ENCODE assay signal across 8 cellular contexts in genomic region chr3:48716508-48716981, GRCh38. TPM values are rescaled to one million over a fixed set of nuclear protein-coding genes. Genes with fewer than 3 reads are reported as not detected.
A peak's percentile ranks its signal among the peaks of the same experiment; 100 is the strongest.
DNase-seq lines count a peak whose midpoint lies in the region; TF ChIP-seq lines count a peak whose summit lies in the region.

No MANE protein-coding gene starts in this region.

- DNase-seq in COLO668 (lab: John Stamatoyannopoulos, UW; ENCODE audit: unreplicated experiment) (peak; percentile 11), NCI-H2107 treated with DMSO at 0.1 percent for 48 hours (lab: John Stamatoyannopoulos, UW; ENCODE audit: unreplicated experiment) (peak; percentile 22), spleen (peak; percentile 77), GM10248 (ENCODE audit: extremely low spot score) (no peak), GM19238 (ENCODE audit: insufficient read length, low spot score) (no peak), occipital lobe (lab: John Stamatoyannopoulos, UW) (no peak)
- DNase-seq in activated naive CD4-positive, alpha-beta T cell treated with anti-CD3 and anti-CD28 coated beads, Interleukin-2, amount 10 ng/mL, durations not matched to agents 7 days and 5 days = peak; percentile 54

- H3K36me3 Mint-ChIP-seq in activated naive CD4-positive, alpha-beta T cell treated with anti-CD3 and anti-CD28 coated beads, Interleukin-2, amount 10 ng/mL, durations not matched to agents 7 days and 5 days = peaks cover 25% of the 10 kb centered on the region

- CTCF ChIA-PET in activated naive CD4-positive, alpha-beta T cell treated with anti-CD3 and anti-CD28 coated beads, Interleukin-2, amount 10 ng/mL, durations not matched to agents 7 days and 5 days (lab: Charles Lee) = interaction anchor here (1.5 kb wide), 1 partner anchor 30 kb away, joined by 5 read pairs; the partner anchor contains the start of gene NCKIPSD
- CTCF ChIA-PET in GM10248 (lab: Yijun Ruan, JAX) = interaction anchor here (1.0 to 4.4 kb wide), 4 partner anchors 10 to 316 kb away, joined by 3 to 30 read pairs (median 4); no protein-coding TSS in a partner anchor

- 0 to 1% (median 0%) methylated on average over 16 of the region's 16 CpGs for WGBS in spleen, 5 donors

- H3K27ac ChIP-seq in spleen = peak overlapping the region; percentile 76 to 94 (median 92)

- H3K27me3 ChIP-seq in spleen (replicated peaks in 1 of 7) = no peaks in the 10 kb centered on the region

- no peak for TF ChIP-seq POLR2A in spleen (IDR thresholded peaks at IDR 0.05)

- H3K9me3 ChIP-seq in spleen = no peaks in the 10 kb centered on the region

- POLR2A ChIA-PET in GM10248 (lab: Yijun Ruan, JAX) = interaction anchor here (0.6 to 1.9 kb wide), 4 partner anchors 8 to 187 kb away, joined by 3 to 6 read pairs (median 3); no protein-coding TSS in a partner anchor

- TF ChIP-seq CTCF in spleen (IDR thresholded peaks at IDR 0.05 in 8 of 11, conservative IDR thresholded peaks at IDR 0.05 in 3 of 11) (no peak), GM10248 (IDR thresholded peaks at IDR 0.05; ENCODE audit: control extremely low read depth, extremely low read depth, low read depth, missing control alignments) (no peak)

- H3K4me1 ChIP-seq in spleen = peaks cover 25 to 60% (median 48%) of the 10 kb centered on the region in 6 donors

- H3K9me3 Mint-ChIP-seq in activated naive CD4-positive, alpha-beta T cell treated with anti-CD3 and anti-CD28 coated beads, Interleukin-2, amount 10 ng/mL, durations not matched to agents 7 days and 5 days = no peaks in the 10 kb centered on the region

- H3K4me1 Mint-ChIP-seq in activated naive CD4-positive, alpha-beta T cell treated with anti-CD3 and anti-CD28 coated beads, Interleukin-2, amount 10 ng/mL, durations not matched to agents 7 days and 5 days = peaks cover 35% of the 10 kb centered on the region

- peak overlapping the region; percentile 99 for H3K4me3 Mint-ChIP-seq in activated naive CD4-positive, alpha-beta T cell treated with anti-CD3 and anti-CD28 coated beads, Interleukin-2, amount 10 ng/mL, durations not matched to agents 7 days and 5 days

- peaks cover 0 to 37% (median 10%) of the 10 kb centered on the region in 6 donors for H3K36me3 ChIP-seq in spleen

- intact Hi-C loops in spleen (cut with DNase I; ENCODE audit: low total_unique reads) = no loop called here

- peaks cover 31% of the 10 kb centered on the region for H3K27me3 Mint-ChIP-seq in activated naive CD4-positive, alpha-beta T cell treated with anti-CD3 and anti-CD28 coated beads, Interleukin-2, amount 10 ng/mL, durations not matched to agents 7 days and 5 days

- H3K4me3 ChIP-seq in iPS-11a (ENCODE audit: low read depth, low read length) (peak overlapping the region; percentile 95), spleen (peak overlapping the region; percentile 65 to 89 (median 78))

- H3K27ac Mint-ChIP-seq in activated naive CD4-positive, alpha-beta T cell treated with anti-CD3 and anti-CD28 coated beads, Interleukin-2, amount 10 ng/mL, durations not matched to agents 7 days and 5 days = peak overlapping the region; percentile 96

RNA-seq across cellular contexts. Expression of gene IP6K2, which starts 0.5 kb away (rescaled TPM):
- total RNA-seq in spleen (100 to 1,000 TPM in 1 of 7 donors, 10 to 100 TPM in 6; 62.1 to 105 (median 74.8) TPM), occipital lobe (90.6 TPM)
- 10 to 100 TPM; 64.8 to 81.5 (median 79.1) TPM for polyA plus RNA-seq in spleen

RNA-seq across cellular contexts. Expression of gene NCKIPSD, which starts 30.8 kb away (rescaled TPM):
- total RNA-seq in spleen (10 to 100 TPM; 13.5 to 33.9 (median 19.9) TPM), occipital lobe (8.4 TPM)
- 10 to 100 TPM in 1 of 3 donors, 1 to 10 TPM in 2; 5.9 to 10.3 (median 6.3) TPM for polyA plus RNA-seq in spleen

RNA-seq across cellular contexts. Expression of gene CELSR3, which starts 53.9 kb away (rescaled TPM):
- total RNA-seq in spleen = 1 to 10 TPM in 6 of 7 donors, under 1 TPM in 1; 0.56 to 2.7 (median 1.8) TPM
- polyA plus RNA-seq in spleen = 1 to 10 TPM in 2 of 3 donors, under 1 TPM in 1; 0.89 to 2.5 (median 2.0) TPM
- total RNA-seq in occipital lobe = 34.5 TPM

Comparison
In these comparisons a context has a peak if more than half of its experiments do, and no peak if none do; other contexts are left out.
1. DNase-seq: peak in COLO668 (single experiment), NCI-H2107 treated with DMSO at 0.1 percent for 48 hours (single experiment), activated naive CD4-positive, alpha-beta T cell treated with anti-CD3 and anti-CD28 coated beads, Interleukin-2, amount 10 ng/mL, durations not matched to agents 7 days and 5 days (single experiment) and spleen (single experiment); none in GM10248 (single experiment), GM19238 (single experiment) and occipital lobe (single experiment).